In genomic region chr5:87007737-87008136, GRCh38 we compare ENCODE assay signal across 25 cellular contexts.
DNase-seq lines count a peak whose midpoint lies in the region; FAIRE-seq and TF ChIP-seq lines count a peak whose summit lies in the region.
"Had no signal": no experiment of that assay in that cellular context is flagged by ENCODE, and none has a peak within 500 bp of the region (broad histone marks: within the 10 kb centered on the region; RNA-seq: fewer than 3 reads in every experiment).

No MANE protein-coding gene starts in this region.

- no peaks in the 10 kb centered on the region for H3K4me1 ChIP-seq in colonic mucosa
- H3K4me1 ChIP-seq: A549, BE2C, HAP-1 had no signal

- H3K36me3 ChIP-seq in colonic mucosa: no peaks in the 10 kb centered on the region
- H3K36me3 ChIP-seq: BE2C; BLaER1 treated with 17β-estradiol and CSF1 and Interleukin-3, amounts not matched to agents 10 nM and 100 nM; HAP-1 had no signal

- TF ChIP-seq CTCF in choroid plexus epithelial cell (conservative IDR thresholded peaks at IDR 0.05; ENCODE audit: low read depth, low read length): no peak
- TF ChIP-seq CTCF in colonic mucosa (IDR thresholded peaks at IDR 0.05): no peak

- no peaks in the 10 kb centered on the region for H3K27me3 ChIP-seq in colonic mucosa
- H3K27me3 ChIP-seq: BE2C; BLaER1 treated with 17β-estradiol and CSF1 and Interleukin-3, amounts not matched to agents 10 nM and 100 nM had no signal

- H3K9ac ChIP-seq in colonic mucosa (ENCODE audit: low read depth in 2 of 2, low read length in 2 of 2): no peak overlapping the region
- H3K9ac ChIP-seq: BLaER1 treated with 17β-estradiol and CSF1 and Interleukin-3, amounts not matched to agents 10 nM and 100 nM had no signal

- intact Hi-C loops in colonic mucosa (cut with DNase I): no loop called here

- no peak overlapping the region for H3K27ac ChIP-seq in colonic mucosa
- H3K27ac ChIP-seq: 22Rv1; A549; BLaER1 treated with 17β-estradiol and CSF1 and Interleukin-3, amounts not matched to agents 10 nM and 100 nM had no signal

- peak; percentile 21 for FAIRE-seq in GM18507 (lab: Jason Lieb, UNC)
- FAIRE-seq: A549, GM12891, H54 had no signal

- no peak for DNase-seq in GM18507 (ENCODE audit: extremely low spot score, insufficient read length, low read depth)
- DNase-seq in choroid plexus epithelial cell (ENCODE audit: low read depth): peak; percentile 18
- DNase-seq in kidney tubule cell (ENCODE audit: low spot score): peak; percentile 14
- DNase-seq in renal cortical epithelial cell (ENCODE audit: low read depth): peak; percentile 60
- no peak for DNase-seq in colonic mucosa
- DNase-seq in dermis blood vessel endothelial cell: no peak
- DNase-seq in OCI-M2 (lab: John Stamatoyannopoulos, UW; ENCODE audit: unreplicated experiment): no peak
- DNase-seq: ACHN; AML-193; BE2C; Calu3; CD4-positive, alpha-beta T cell; CD8-positive, alpha-beta memory T cell; COR-L47; DMS53; DMS79 treated with DMSO at 0.1 percent for 48 hours; GF-D8; GOT3; HFFc6 had no signal

- H3K4me3 ChIP-seq in choroid plexus epithelial cell (ENCODE audit: low read depth, low read length) (no peak overlapping the region), colonic mucosa (no peak overlapping the region)
- H3K4me3 ChIP-seq: A549; BLaER1 treated with 17β-estradiol and CSF1 and Interleukin-3, amounts not matched to agents 10 nM and 100 nM; HAP-1 had no signal

- no peaks in the 10 kb centered on the region for H3K9me3 ChIP-seq in colonic mucosa
- H3K9me3 ChIP-seq: A549; BE2C; BLaER1 treated with 17β-estradiol and CSF1 and Interleukin-3, amounts not matched to agents 10 nM and 100 nM; HAP-1 had no signal

Comparison
In these comparisons a context has a peak if more than half of its experiments do, and no peak if none do; other contexts are left out.
1. DNase-seq: peak in choroid plexus epithelial cell (single experiment), kidney tubule cell (single experiment) and renal cortical epithelial cell (single experiment); none in GM18507 (single experiment), colonic mucosa (single experiment), dermis blood vessel endothelial cell (single experiment) and OCI-M2 (single experiment).